Comparison of ENCODE assay signal across 8 cellular contexts in the genomic region with DNA sequence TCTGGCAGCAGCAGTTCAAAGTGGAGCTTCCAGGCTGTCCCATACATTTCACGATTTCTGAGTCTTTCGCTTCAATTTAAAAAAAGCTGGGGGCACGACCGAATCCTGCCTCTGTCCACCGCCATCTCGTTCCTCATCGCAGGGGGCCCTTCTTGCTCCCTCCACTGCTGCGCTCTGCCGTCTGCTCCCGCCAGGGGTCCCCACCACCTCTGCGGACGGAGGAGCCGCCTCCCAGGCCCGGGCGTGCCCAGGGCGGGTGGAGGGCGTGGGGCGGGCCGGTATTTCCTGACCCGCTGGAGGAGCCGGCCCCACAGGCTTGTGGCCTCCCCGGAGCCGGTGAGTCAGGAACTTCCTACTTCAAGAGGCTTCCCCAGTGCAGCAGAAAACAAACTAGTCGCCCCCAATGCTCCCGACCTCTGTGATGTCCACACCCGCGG. TPM values are rescaled to one million over a fixed set of nuclear protein-coding genes. Genes with fewer than 3 reads are reported as not detected.
DNase-seq lines count a peak whose midpoint lies in the region; ATAC-seq and TF ChIP-seq lines count a peak whose summit lies in the region.

No MANE protein-coding gene starts in this region.

- H3K36me3 Mint-ChIP-seq in activated T-cell treated with anti-CD3 and anti-CD28 coated beads, Interleukin-2, amount 50 U/mL, for 24 hours (ENCODE audit: low read depth): peaks cover 75% of the 10 kb centered on the region

- POLR2A ChIA-PET in A673 (lab: Charles Lee; ENCODE audit: low non-redundant PET): no interaction called here
- POLR2A ChIA-PET in PC-9 (lab: Charles Lee; ENCODE audit: unreplicated experiment): no interaction called here

- H3K4me1 Mint-ChIP-seq in activated T-cell treated with anti-CD3 and anti-CD28 coated beads, Interleukin-2, amount 50 U/mL, for 24 hours (ENCODE audit: low read depth): peaks cover 64% of the 10 kb centered on the region

- TF ChIP-seq POLR2A in GM18505 (IDR thresholded peaks at IDR 0.05; ENCODE audit: borderline replicate concordance, extremely low read depth, insufficient read depth, insufficient read length): peak; percentile 57

- TF ChIP-seq CTCF in A673 (conservative IDR thresholded peaks at IDR 0.05; ENCODE audit: low read depth, low read length): peak; percentile 74
- peak; percentile 87 for TF ChIP-seq CTCF in PC-9 (conservative IDR thresholded peaks at IDR 0.05)

- H3K4me2 ChIP-seq in PC-9: peak overlapping the region; percentile 79

- H3K36me3 ChIP-seq in A673 (ENCODE audit: insufficient read depth, low read length, poor library complexity, severe bottlenecking) (peaks cover 32% of the 10 kb centered on the region), PC-9 (ENCODE audit: low read depth) (no peaks in the 10 kb centered on the region), muscle layer of duodenum (ENCODE audit: control insufficient read depth in 1 of 2, insufficient read depth in 2 of 2, low read length in 2 of 2) (peaks cover 0 to 22% of the 10 kb centered on the region in 2 donors)

- H3K9me2 ChIP-seq in PC-9 (ENCODE audit: insufficient read depth): no peaks in the 10 kb centered on the region

- H3K4me3 Mint-ChIP-seq in activated T-cell treated with anti-CD3 and anti-CD28 coated beads, Interleukin-2, amount 50 U/mL, for 24 hours: peak overlapping the region; percentile 86

- ATAC-seq in GM18505 (IDR thresholded peaks at IDR 0.05; ENCODE audit: unreplicated experiment) (peak; percentile 21), esophagus mucosa (peak; percentile 92)

- DNase-seq in A673 (ENCODE audit: low spot score) (peak; percentile 85), HS-27A (ENCODE audit: low read depth) (peak; percentile 60), PC-9 (peak; percentile 88 to 99)
- DNase-seq in activated T-cell treated with anti-CD3 and anti-CD28 coated beads, Interleukin-2, amount 50 U/mL, for 24 hours: peak; percentile 95
- DNase-seq in stimulated activated CD8-positive, alpha-beta memory T cell treated with anti-CD3 and anti-CD28 coated beads, Interleukin-4, amount 100 ng/mL, for 48 hours: peak; percentile 97

- H3K4me1 ChIP-seq in A673 (ENCODE audit: insufficient read depth, low read length, poor library complexity, severe bottlenecking) (peaks cover 64% of the 10 kb centered on the region), PC-9 (replicated peaks; ENCODE audit: insufficient read depth) (peaks cover 36% of the 10 kb centered on the region), muscle layer of duodenum (ENCODE audit: control insufficient read depth in 1 of 2, insufficient read depth in 2 of 2, low read length in 2 of 2) (peaks cover 14 to 47% of the 10 kb centered on the region in 2 donors)

- H3K4me3 ChIP-seq in A673 (ENCODE audit: low read depth, low read length, poor library complexity, severe bottlenecking) (no peak overlapping the region), PC-9 (peak overlapping the region; percentile 48; the same call in 1 of the 2 replicates), muscle layer of duodenum (ENCODE audit: low read depth in 1 of 2, low read length in 2 of 2) (peak overlapping the region; percentile 62 to 66)

- no peaks in the 10 kb centered on the region for H3K27me3 Mint-ChIP-seq in activated T-cell treated with anti-CD3 and anti-CD28 coated beads, Interleukin-2, amount 50 U/mL, for 24 hours

- H3K27me3 ChIP-seq in A673 (replicated peaks; ENCODE audit: insufficient read depth, low read depth, low read length, poor library complexity) (no peaks in the 10 kb centered on the region), PC-9 (ENCODE audit: insufficient read depth, low read depth) (no peaks in the 10 kb centered on the region), muscle layer of duodenum (ENCODE audit: low read depth, low read length) (no peaks in the 10 kb centered on the region)

- H4K20me1 ChIP-seq in PC-9 (ENCODE audit: insufficient read depth): no peaks in the 10 kb centered on the region

- H3K79me2 ChIP-seq in PC-9 (ENCODE audit: low read depth): no peaks in the 10 kb centered on the region

- CTCF ChIA-PET in A673 (lab: Charles Lee): no interaction called here
- CTCF ChIA-PET in PC-9 (lab: Charles Lee): interaction anchor here (0.6 kb wide), 2 partner anchors 144 to 317 kb away, joined by 4 to 11 read pairs; no protein-coding TSS in a partner anchor

- H3K9me3 ChIP-seq in A673 (ENCODE audit: low read depth, low read length, poor library complexity, severe bottlenecking): no peaks in the 10 kb centered on the region
- no peaks in the 10 kb centered on the region for H3K9me3 ChIP-seq in PC-9 (ENCODE audit: insufficient read depth, low read depth)
- H3K9me3 ChIP-seq in muscle layer of duodenum (ENCODE audit: control insufficient read depth in 1 of 2, low read length in 2 of 2): no peaks in the 10 kb centered on the region

- H3K27ac Mint-ChIP-seq in activated T-cell treated with anti-CD3 and anti-CD28 coated beads, Interleukin-2, amount 50 U/mL, for 24 hours: peak overlapping the region; percentile 100

- intact Hi-C loops in A673 (cut with micrococcal nuclease; ENCODE audit: unreplicated experiment): loop anchor here (2.0 kb wide), 1 partner anchor 79 kb away; no protein-coding TSS in a partner anchor
- intact Hi-C loops in PC-9 (cut with micrococcal nuclease; ENCODE audit: unreplicated experiment): loop anchor here (1.0 to 10.0 kb wide), 9 partner anchors 112 to 799 kb away; a partner anchor contains a TSS

- no TSS peak for BruUV-seq in A673 (replicated peaks; lab: Mats Ljungman, UMichigan)
- BruUV-seq in PC-9 (replicated peaks; lab: Mats Ljungman, UMichigan): no TSS peak

- no peaks in the 10 kb centered on the region for H3K9me3 Mint-ChIP-seq in activated T-cell treated with anti-CD3 and anti-CD28 coated beads, Interleukin-2, amount 50 U/mL, for 24 hours

- peaks cover 20% of the 10 kb centered on the region; the same call in 1 of the 2 replicates for H3F3A ChIP-seq in PC-9 (ENCODE audit: insufficient read depth, low read depth)

- peak overlapping the region; percentile 58; the same call in 1 of the 2 replicates for H2AFZ ChIP-seq in PC-9

- H3K27ac ChIP-seq in A673 (ENCODE audit: low read depth, low read length, poor library complexity, severe bottlenecking): peak overlapping the region; percentile 77
- H3K27ac ChIP-seq in PC-9: peak overlapping the region; percentile 47; the same call in 1 of the 2 replicates
- peak overlapping the region; percentile 80 for H3K27ac ChIP-seq in muscle layer of duodenum (ENCODE audit: low read length)

RNA-seq across cellular contexts. Expression of a gene that starts 50.4 kb away (rescaled TPM):
- 17.1 and 21.0 TPM in 2 replicates for total RNA-seq in A673 (2021)
- total RNA-seq in PC-9 (2021): 22.1 and 27.8 TPM in 2 replicates
- total RNA-seq in esophagus mucosa: 12.8 TPM

RNA-seq across cellular contexts. Expression of a gene that starts 50.6 kb away (rescaled TPM):
- total RNA-seq in A673 (2021) (52.6 and 60.4 TPM in 2 replicates), PC-9 (2021) (39.2 and 51.7 TPM in 2 replicates), esophagus mucosa (25.1 TPM)
